Comparison of ENCODE assay signal across 16 cellular contexts in the genomic region with DNA sequence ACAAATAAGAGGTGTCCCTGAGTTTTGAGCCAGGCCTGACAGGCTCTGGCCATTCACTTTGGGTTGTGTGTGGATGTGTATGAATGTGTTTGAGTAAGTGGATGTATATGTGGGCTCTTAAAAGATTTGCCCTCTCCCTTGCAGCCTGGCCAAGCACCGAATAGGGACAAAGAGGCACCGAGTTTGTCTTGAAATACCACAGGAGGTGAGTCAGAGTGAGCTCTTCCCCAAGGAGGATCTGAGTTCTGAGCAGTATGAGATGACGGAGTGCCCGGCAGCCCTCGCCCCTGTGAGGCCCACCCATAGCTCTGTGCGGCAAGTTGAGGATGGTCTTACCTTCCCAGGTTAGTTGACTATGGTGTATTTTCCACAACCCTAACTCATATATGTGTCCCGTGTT. TPM values are rescaled to one million over a fixed set of nuclear protein-coding genes. Genes with fewer than 3 reads are reported as not detected.
A peak's percentile ranks its signal among the peaks of the same experiment; 100 is the strongest.
DNase-seq lines count a peak whose midpoint lies in the region; TF ChIP-seq lines count a peak whose summit lies in the region.
"Had no signal": no experiment of that assay in that cellular context is flagged by ENCODE, and none has a peak within 500 bp of the region (broad histone marks: within the 10 kb centered on the region; RNA-seq: fewer than 3 reads in every experiment).

No MANE protein-coding gene starts in this region.

- H3K4me1 Mint-ChIP-seq in HFFc6 (ENCODE audit: low read depth), result peaks cover 34% of the 10 kb centered on the region
- peaks cover 3% of the 10 kb centered on the region for H3K4me1 Mint-ChIP-seq in activated T-helper 2 cell treated with anti-CD3 and anti-CD28 coated beads, Interferon-gamma antibody, Interleukin-2, Interleukin-4, amounts not matched to agents 10 μg/mL and 5 μg/mL and 100 μg/mL, durations not matched to agents 14 hours and 24 hours and 36 hours (ENCODE audit: low read depth)

- H3K9me3 ChIP-seq in mammary epithelial cell (replicated peaks; ENCODE audit: insufficient read depth, low read length) (no peaks in the 10 kb centered on the region), adrenal gland (replicated peaks in 1 of 3) (no peaks in the 10 kb centered on the region)

- intact Hi-C loops in mammary epithelial cell (cut with micrococcal nuclease), result loop anchor here (5.0 to 10.0 kb wide), 4 partner anchors 268 to 442 kb away; a partner anchor contains a TSS
- intact Hi-C loops in activated T-helper 2 cell treated with anti-CD3 and anti-CD28 coated beads, Interferon-gamma antibody, Interleukin-2, Interleukin-4, amounts not matched to agents 10 μg/mL and 5 μg/mL and 100 μg/mL, durations not matched to agents 14 hours and 24 hours and 36 hours (cut with micrococcal nuclease), result no loop called here
- intact Hi-C loops in adrenal gland (cut with DNase I), result no loop called here

- WGBS in mammary epithelial cell (ENCODE audit: low coverage, missing lambda C conversion rate), result 42% methylated on average over 2 of the region's 7 CpGs
- WGBS in adrenal gland, 4 donors, result 73 to 81% (median 76%) methylated on average over 5 to 7 of the region's 7 CpGs

- peak overlapping the region; percentile 64 for H3K27ac Mint-ChIP-seq in HFFc6
- H3K27ac Mint-ChIP-seq in activated T-helper 2 cell treated with anti-CD3 and anti-CD28 coated beads, Interferon-gamma antibody, Interleukin-2, Interleukin-4, amounts not matched to agents 10 μg/mL and 5 μg/mL and 100 μg/mL, durations not matched to agents 14 hours and 24 hours and 36 hours, result no peak overlapping the region
- H3K27ac Mint-ChIP-seq: activated CD8-positive, alpha-beta T cell treated with anti-CD3 and anti-CD28 coated beads, Interleukin-2, amount 10 ng/mL, durations not matched to agents 7 days and 5 days; dendritic cell treated with granulocyte-macrophage colony-stimulating factor and Interleukin-4, amounts not matched to agents 40 ng/mL and 50 ng/mL, for 4 days had no signal

- H3K4me1 ChIP-seq in mammary epithelial cell (ENCODE audit: insufficient read depth, low read length), result peaks cover 45% of the 10 kb centered on the region
- H3K4me1 ChIP-seq in adrenal gland (replicated peaks in 1 of 2), result peaks cover 7 to 13% of the 10 kb centered on the region in 2 donors

- peaks cover 67% of the 10 kb centered on the region for H3K36me3 Mint-ChIP-seq in HFFc6 (ENCODE audit: low read depth)
- H3K36me3 Mint-ChIP-seq in activated T-helper 2 cell treated with anti-CD3 and anti-CD28 coated beads, Interferon-gamma antibody, Interleukin-2, Interleukin-4, amounts not matched to agents 10 μg/mL and 5 μg/mL and 100 μg/mL, durations not matched to agents 14 hours and 24 hours and 36 hours (ENCODE audit: low read depth), result peaks cover 82% of the 10 kb centered on the region

- dilution Hi-C loops in mammary epithelial cell (cut with HindIII; ENCODE audit: low sequenced_read_pairs), result loop anchor here (5.0 kb wide), 2 partner anchors 48 to 98 kb away; no protein-coding TSS in a partner anchor

- TF ChIP-seq POLR2A in adrenal gland (IDR thresholded peaks at IDR 0.05), result no peak

- CTCF ChIA-PET in mammary epithelial cell (lab: Charles Lee; ENCODE audit: low non-redundant PET), result interaction anchor here (0.6 kb wide), 1 partner anchor 901 kb away, joined by 7 read pairs; no protein-coding TSS in a partner anchor

- no TSS peak for BruUV-seq in mammary epithelial cell (replicated peaks; lab: Mats Ljungman, UMichigan)

- peaks cover 34% of the 10 kb centered on the region for H3K79me2 ChIP-seq in mammary epithelial cell (ENCODE audit: insufficient read depth, low read length)

- peaks cover 4% of the 10 kb centered on the region for H3K27me3 Mint-ChIP-seq in HFFc6 (ENCODE audit: insufficient read depth)
- no peaks in the 10 kb centered on the region for H3K27me3 Mint-ChIP-seq in activated T-helper 2 cell treated with anti-CD3 and anti-CD28 coated beads, Interferon-gamma antibody, Interleukin-2, Interleukin-4, amounts not matched to agents 10 μg/mL and 5 μg/mL and 100 μg/mL, durations not matched to agents 14 hours and 24 hours and 36 hours (ENCODE audit: low read depth)
- H3K27me3 Mint-ChIP-seq: dendritic cell treated with granulocyte-macrophage colony-stimulating factor and Interleukin-4, amounts not matched to agents 40 ng/mL and 50 ng/mL, for 4 days had no signal

- H4K20me1 ChIP-seq in mammary epithelial cell (ENCODE audit: insufficient read depth, low read length), result no peaks in the 10 kb centered on the region

- no peak overlapping the region for H3K4me3 ChIP-seq in mammary epithelial cell (replicated peaks in 1 of 3; ENCODE audit: insufficient read depth in 1 of 3, low read depth in 2 of 3, low read length in 3 of 3)
- H3K4me3 ChIP-seq in adrenal gland, result no peak overlapping the region

- in situ Hi-C loops in mammary epithelial cell (cut with MboI; ENCODE audit: low sequenced_read_pairs in 2 of 2), result loop anchor here in 1 of 2 donors (10.0 to 25.0 kb wide), 4 partner anchors 93 to 432 kb away; a partner anchor contains a TSS

- TF ChIP-seq CTCF in HFFc6 (IDR thresholded peaks at IDR 0.05) (no peak), mammary epithelial cell (conservative IDR thresholded peaks at IDR 0.05 in 1 of 2, IDR thresholded peaks at IDR 0.05 in 1 of 2; ENCODE audit: extremely low read depth in 1 of 2, insufficient read depth in 1 of 2, low read depth in 1 of 2, low read length in 2 of 2) (no peak), adrenal gland (IDR thresholded peaks at IDR 0.05) (no peak)

- no peak overlapping the region for H2AFZ ChIP-seq in mammary epithelial cell (ENCODE audit: low read depth, low read length)

- H3K27me3 ChIP-seq in mammary epithelial cell (ENCODE audit: insufficient read depth, low read length) (no peaks in the 10 kb centered on the region), adrenal gland (no peaks in the 10 kb centered on the region)

- no peak overlapping the region for H3K4me3 Mint-ChIP-seq in HFFc6
- H3K4me3 Mint-ChIP-seq in activated T-helper 2 cell treated with anti-CD3 and anti-CD28 coated beads, Interferon-gamma antibody, Interleukin-2, Interleukin-4, amounts not matched to agents 10 μg/mL and 5 μg/mL and 100 μg/mL, durations not matched to agents 14 hours and 24 hours and 36 hours (ENCODE audit: low read depth), result no peak overlapping the region
- H3K4me3 Mint-ChIP-seq: activated CD8-positive, alpha-beta T cell treated with anti-CD3 and anti-CD28 coated beads, Interleukin-2, amount 10 ng/mL, durations not matched to agents 7 days and 5 days; dendritic cell treated with granulocyte-macrophage colony-stimulating factor and Interleukin-4, amounts not matched to agents 40 ng/mL and 50 ng/mL, for 4 days had no signal

- H3K9me3 Mint-ChIP-seq in HFFc6, result no peaks in the 10 kb centered on the region
- no peaks in the 10 kb centered on the region for H3K9me3 Mint-ChIP-seq in activated T-helper 2 cell treated with anti-CD3 and anti-CD28 coated beads, Interferon-gamma antibody, Interleukin-2, Interleukin-4, amounts not matched to agents 10 μg/mL and 5 μg/mL and 100 μg/mL, durations not matched to agents 14 hours and 24 hours and 36 hours
- H3K9me3 Mint-ChIP-seq: dendritic cell treated with granulocyte-macrophage colony-stimulating factor and Interleukin-4, amounts not matched to agents 40 ng/mL and 50 ng/mL, for 4 days had no signal

- DNase-seq in AG08395 (ENCODE audit: low spot score) (peak; percentile 31), HFFc6 (no peak), mammary epithelial cell (peak; percentile 65), kidney tubule cell (ENCODE audit: low spot score) (peak; percentile 20), NCI-H748 treated with DMSO at 0.1 percent for 48 hours (lab: John Stamatoyannopoulos, UW) (no peak), NCI-H524 treated with DMSO at 0.1 percent for 48 hours (lab: John Stamatoyannopoulos, UW) (no peak), adrenal gland (no peak)
- DNase-seq in activated T-helper 2 cell treated with anti-CD3 and anti-CD28 coated beads, Interferon-gamma antibody, Interleukin-2, Interleukin-4, amounts not matched to agents 10 μg/mL and 5 μg/mL and 100 μg/mL, durations not matched to agents 14 hours and 24 hours and 36 hours (ENCODE audit: low spot score), result no peak
- DNase-seq: activated CD8-positive, alpha-beta T cell treated with anti-CD3 and anti-CD28 coated beads, Interleukin-2, amount 10 ng/mL, durations not matched to agents 7 days and 5 days; AML-193; hippocampal formation; left colon; NCI-H1105 treated with DMSO at 0.1 percent for 48 hours; NCI-H82; stimulated activated CD4-positive, alpha-beta T cell treated with anti-CD3 and anti-CD28 coated beads, Interleukin-2, amount 100 ng/mL, for 48 hours had no signal

- peak overlapping the region; percentile 6 for H3K4me2 ChIP-seq in mammary epithelial cell (ENCODE audit: insufficient read depth, low read depth, low read length)

- H3K27ac ChIP-seq in mammary epithelial cell (ENCODE audit: insufficient read depth, low read depth, low read length) (peak overlapping the region; percentile 21), adrenal gland (no peak overlapping the region)

- H3K36me3 ChIP-seq in mammary epithelial cell (ENCODE audit: insufficient read depth, low read length) (peaks cover 48% of the 10 kb centered on the region), adrenal gland (replicated peaks in 1 of 2) (peaks cover 0 to 99% of the 10 kb centered on the region in 2 donors)

- H3K9ac ChIP-seq in mammary epithelial cell (ENCODE audit: insufficient read depth, low read length), result no peak overlapping the region

RNA-seq across cellular contexts. Expression of a gene that starts 19.0 kb away (rescaled TPM):
- total RNA-seq in HFFc6 (2021; fragmentation: NEBNext Ultra II Directional; extraction: Animal tissue kit (Norgen Biotek cat#: 25700)), result 10 to 100 TPM; 24.8 to 37.0 (median 32.1) TPM
- total RNA-seq in mammary epithelial cell, result 10 to 100 TPM; 52.5 to 59.7 TPM
- 18.3 TPM for polyA plus RNA-seq in mammary epithelial cell
- 85.9 TPM for polyA minus RNA-seq in mammary epithelial cell
- total RNA-seq in activated T-helper 2 cell treated with anti-CD3 and anti-CD28 coated beads, Interferon-gamma antibody, Interleukin-2, Interleukin-4, amounts not matched to agents 10 μg/mL and 5 μg/mL and 100 μg/mL, durations not matched to agents 14 hours and 24 hours and 36 hours, result 28.0 and 31.5 TPM in 2 replicates
- total RNA-seq in adrenal gland, result 10 to 100 TPM; 37.0 to 73.8 (median 52.3) TPM
- polyA plus RNA-seq in adrenal gland, result 10 to 100 TPM; 15.1 to 36.2 (median 17.9) TPM

RNA-seq across cellular contexts. Expression of a gene that starts 38.4 kb away (rescaled TPM):
- total RNA-seq in HFFc6 (2021; fragmentation: NEBNext Ultra II Directional; extraction: Animal tissue kit (Norgen Biotek cat#: 25700)), result 10 to 100 TPM; 15.2 to 22.3 (median 18.0) TPM
- 10 to 100 TPM; 10.7 to 20.2 TPM for total RNA-seq in mammary epithelial cell
- polyA plus RNA-seq in mammary epithelial cell, result 7.8 TPM
- 60.4 TPM for polyA minus RNA-seq in mammary epithelial cell
- total RNA-seq in activated T-helper 2 cell treated with anti-CD3 and anti-CD28 coated beads, Interferon-gamma antibody, Interleukin-2, Interleukin-4, amounts not matched to agents 10 μg/mL and 5 μg/mL and 100 μg/mL, durations not matched to agents 14 hours and 24 hours and 36 hours, result 22.0 and 26.1 TPM in 2 replicates
- total RNA-seq in adrenal gland, result 10 to 100 TPM; 15.6 to 43.3 (median 26.2) TPM
- polyA plus RNA-seq in adrenal gland, result 10 to 100 TPM; 22.0 to 34.3 (median 33.1) TPM

Comparison
In these comparisons a context has a peak if more than half of its experiments do, and no peak if none do; other contexts are left out.
1. DNase-seq: peak in AG08395 (single experiment), mammary epithelial cell (single experiment) and kidney tubule cell (single experiment); none in HFFc6 (single experiment), activated T-helper 2 cell treated with anti-CD3 and anti-CD28 coated beads, Interferon-gamma antibody, Interleukin-2, Interleukin-4, amounts not matched to agents 10 μg/mL and 5 μg/mL and 100 μg/mL, durations not matched to agents 14 hours and 24 hours and 36 hours (single experiment), NCI-H748 treated with DMSO at 0.1 percent for 48 hours (single experiment), NCI-H524 treated with DMSO at 0.1 percent for 48 hours (single experiment) and adrenal gland (0 of 7).